36 cellular contexts compared by ENCODE assay signal in the genomic region with DNA sequence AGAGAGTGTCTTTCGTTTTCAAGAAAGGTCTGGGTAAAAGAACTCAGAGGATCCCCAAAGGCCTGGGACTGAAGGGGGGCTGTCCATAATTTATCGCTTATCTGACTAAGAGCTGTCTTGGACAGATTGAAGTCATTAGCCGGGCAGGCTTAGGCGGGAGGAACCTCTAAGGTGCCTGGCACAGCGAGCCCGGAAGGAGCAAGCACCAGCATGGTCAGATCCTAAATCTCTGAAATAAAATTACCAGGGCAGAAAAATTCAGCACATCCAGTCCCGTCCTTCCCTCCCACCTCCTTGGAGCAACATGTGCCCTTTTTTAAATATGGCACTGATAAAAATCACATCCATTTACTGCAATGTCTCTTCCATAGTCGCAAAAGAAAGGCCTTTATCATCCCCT.
"Had no signal": no experiment of that assay in that cellular context is flagged by ENCODE, and none has a peak within 500 bp of the region (broad histone marks: within the 10 kb centered on the region; RNA-seq: fewer than 3 reads in every experiment).

No MANE protein-coding gene starts in this region.

- H3K27me3 ChIP-seq: ascending aorta had no signal

- H3K4me1 ChIP-seq: ascending aorta had no signal

- H3K36me3 Mint-ChIP-seq: activated CD4-positive, alpha-beta memory T cell treated with anti-CD3 and anti-CD28 coated beads for 36 hours; activated naive CD4-positive, alpha-beta T cell treated with anti-CD3 and anti-CD28 coated beads, Interleukin-2, amount 50 U/mL, for 24 hours; activated naive CD8-positive, alpha-beta T cell; activated naive CD8-positive, alpha-beta T cell treated with anti-CD3 and anti-CD28 coated beads, Interleukin-2, amount 10 ng/mL, durations not matched to agents 7 days and 5 days; brain; WTC11 had no signal

- ATAC-seq: activated CD8-positive, alpha-beta T cell treated with anti-CD3 and anti-CD28 coated beads for 36 hours; activated naive CD8-positive, alpha-beta T cell treated with anti-CD3 and anti-CD28 coated beads, Interleukin-2, amount 50 U/mL, for 24 hours; activated T-cell treated with anti-CD3 and anti-CD28 coated beads, Interleukin-2, amount 50 U/mL, for 4 hours; activated T-cell treated with anti-CD3 and anti-CD28 coated beads, Interleukin-2, amount 50 U/mL, for 72 hours; activated T-helper 17 cell treated with anti-CD3 and anti-CD28 coated beads, Interleukin-2, amount 50 U/mL, for 72 hours; WTC11 had no signal

- H3K9me3 ChIP-seq: ascending aorta had no signal

- H3K27ac Mint-ChIP-seq: activated CD4-positive, alpha-beta memory T cell treated with anti-CD3 and anti-CD28 coated beads for 36 hours; activated CD4-positive, alpha-beta T cell treated with anti-CD3 and anti-CD28 coated beads, Interleukin-2, amount 10 ng/mL, durations not matched to agents 24 days and 14 days; activated CD8-positive, alpha-beta T cell treated with anti-CD3 and anti-CD28 coated beads for 36 hours; activated naive CD4-positive, alpha-beta T cell treated with anti-CD3 and anti-CD28 coated beads for 36 hours; activated naive CD4-positive, alpha-beta T cell treated with anti-CD3 and anti-CD28 coated beads, Interleukin-2, amount 50 U/mL, for 24 hours; activated naive CD8-positive, alpha-beta T cell; activated naive CD8-positive, alpha-beta T cell treated with anti-CD3 and anti-CD28 coated beads, Interleukin-2, amount 10 ng/mL, durations not matched to agents 7 days and 5 days; activated naive CD8-positive, alpha-beta T cell treated with anti-CD3 and anti-CD28 coated beads, Interleukin-2, amount 50 U/mL, for 24 hours; activated T-cell treated with anti-CD3 and anti-CD28 coated beads, Interleukin-2, amount 50 U/mL, for 72 hours; activated T-helper 1 cell treated with anti-CD3 and anti-CD28 coated beads, Interleukin-12 subunit alpha, Interleukin-12 subunit beta, Interleukin-2, Interleukin-4 antibody, amounts not matched to agents 30 ng/mL and 10 ng/mL and 1 ng/mL, durations not matched to agents 14 hours and 24 hours and 36 hours; activated T-helper 17 cell treated with anti-CD3 and anti-CD28 coated beads, Interleukin-2, amount 50 U/mL, for 72 hours; T-helper 1 cell treated with Interleukin-12 subunit alpha and Interleukin-12 subunit beta and Interleukin-4 antibody, amounts not matched to agents 30 μg/mL and 1 μg/mL, for 36 hours; T-helper 2 cell treated with Interferon-gamma antibody and Interleukin-4, amounts not matched to agents 5 μg/mL and 100 μg/mL, for 36 hours; WTC11 had no signal

- H3K36me3 ChIP-seq: ascending aorta, cardiac muscle cell had no signal

- H3K4me3 ChIP-seq: ascending aorta, cardiac muscle cell had no signal

- H3K9me3 Mint-ChIP-seq: activated CD4-positive, alpha-beta memory T cell treated with anti-CD3 and anti-CD28 coated beads for 36 hours; activated CD4-positive, alpha-beta T cell treated with anti-CD3 and anti-CD28 coated beads, Interleukin-2, amount 10 ng/mL, durations not matched to agents 24 days and 14 days; activated CD8-positive, alpha-beta T cell treated with anti-CD3 and anti-CD28 coated beads for 36 hours; activated naive CD4-positive, alpha-beta T cell treated with anti-CD3 and anti-CD28 coated beads for 36 hours; activated naive CD4-positive, alpha-beta T cell treated with anti-CD3 and anti-CD28 coated beads, Interleukin-2, amount 50 U/mL, for 24 hours; activated naive CD8-positive, alpha-beta T cell treated with anti-CD3 and anti-CD28 coated beads, Interleukin-2, amount 10 ng/mL, durations not matched to agents 7 days and 5 days; activated naive CD8-positive, alpha-beta T cell treated with anti-CD3 and anti-CD28 coated beads, Interleukin-2, amount 50 U/mL, for 24 hours; activated T-cell treated with anti-CD3 and anti-CD28 coated beads, Interleukin-2, amount 50 U/mL, for 4 hours; activated T-cell treated with anti-CD3 and anti-CD28 coated beads, Interleukin-2, amount 50 U/mL, for 72 hours; activated T-helper 1 cell treated with anti-CD3 and anti-CD28 coated beads, Interleukin-12 subunit alpha, Interleukin-12 subunit beta, Interleukin-2, Interleukin-4 antibody, amounts not matched to agents 30 ng/mL and 10 ng/mL and 1 ng/mL, durations not matched to agents 14 hours and 24 hours and 36 hours; activated T-helper 17 cell treated with anti-CD3 and anti-CD28 coated beads, Interleukin-2, amount 50 U/mL, for 72 hours; brain; central memory CD8-positive, alpha-beta T cell; T-helper 1 cell treated with Interleukin-12 subunit alpha and Interleukin-12 subunit beta and Interleukin-4 antibody, amounts not matched to agents 30 μg/mL and 1 μg/mL, for 36 hours; T-helper 2 cell treated with Interferon-gamma antibody and Interleukin-4, amounts not matched to agents 5 μg/mL and 100 μg/mL, for 36 hours; WTC11 had no signal

- H3K4me3 Mint-ChIP-seq: activated CD4-positive, alpha-beta memory T cell treated with anti-CD3 and anti-CD28 coated beads for 36 hours; activated CD4-positive, alpha-beta T cell treated with anti-CD3 and anti-CD28 coated beads, Interleukin-2, amount 10 ng/mL, durations not matched to agents 24 days and 14 days; activated CD8-positive, alpha-beta T cell treated with anti-CD3 and anti-CD28 coated beads for 36 hours; activated naive CD4-positive, alpha-beta T cell treated with anti-CD3 and anti-CD28 coated beads for 36 hours; activated naive CD4-positive, alpha-beta T cell treated with anti-CD3 and anti-CD28 coated beads, Interleukin-2, amount 50 U/mL, for 24 hours; activated naive CD8-positive, alpha-beta T cell; activated naive CD8-positive, alpha-beta T cell treated with anti-CD3 and anti-CD28 coated beads, Interleukin-2, amount 10 ng/mL, durations not matched to agents 7 days and 5 days; activated naive CD8-positive, alpha-beta T cell treated with anti-CD3 and anti-CD28 coated beads, Interleukin-2, amount 50 U/mL, for 24 hours; activated T-cell treated with anti-CD3 and anti-CD28 coated beads, Interleukin-2, amount 50 U/mL, for 4 hours; activated T-cell treated with anti-CD3 and anti-CD28 coated beads, Interleukin-2, amount 50 U/mL, for 72 hours; activated T-helper 1 cell treated with anti-CD3 and anti-CD28 coated beads, Interleukin-12 subunit alpha, Interleukin-12 subunit beta, Interleukin-2, Interleukin-4 antibody, amounts not matched to agents 30 ng/mL and 10 ng/mL and 1 ng/mL, durations not matched to agents 14 hours and 24 hours and 36 hours; activated T-helper 17 cell treated with anti-CD3 and anti-CD28 coated beads, Interleukin-2, amount 50 U/mL, for 72 hours; brain; central memory CD8-positive, alpha-beta T cell; T-helper 1 cell treated with Interleukin-12 subunit alpha and Interleukin-12 subunit beta and Interleukin-4 antibody, amounts not matched to agents 30 μg/mL and 1 μg/mL, for 36 hours; T-helper 2 cell treated with Interferon-gamma antibody and Interleukin-4, amounts not matched to agents 5 μg/mL and 100 μg/mL, for 36 hours; WTC11 had no signal

- H3K4me1 Mint-ChIP-seq: activated CD4-positive, alpha-beta T cell treated with anti-CD3 and anti-CD28 coated beads, Interleukin-2, amount 10 ng/mL, durations not matched to agents 24 days and 14 days; activated naive CD4-positive, alpha-beta T cell treated with anti-CD3 and anti-CD28 coated beads, Interleukin-2, amount 50 U/mL, for 24 hours; activated naive CD8-positive, alpha-beta T cell treated with anti-CD3 and anti-CD28 coated beads, Interleukin-2, amount 10 ng/mL, durations not matched to agents 7 days and 5 days; activated naive CD8-positive, alpha-beta T cell treated with anti-CD3 and anti-CD28 coated beads, Interleukin-2, amount 50 U/mL, for 24 hours; activated T-helper 17 cell treated with anti-CD3 and anti-CD28 coated beads, Interleukin-2, amount 50 U/mL, for 72 hours; central memory CD8-positive, alpha-beta T cell had no signal

- DNase-seq: activated CD4-positive, alpha-beta memory T cell treated with anti-CD3 and anti-CD28 coated beads for 36 hours; activated CD4-positive, alpha-beta T cell treated with anti-CD3 and anti-CD28 coated beads for 4 hours; activated CD4-positive, alpha-beta T cell treated with anti-CD3 and anti-CD28 coated beads, Interleukin-2, amount 10 ng/mL, durations not matched to agents 24 days and 14 days; activated CD4-positive, alpha-beta T cell treated with anti-CD3 and anti-CD28 coated beads, Interleukin-2, amount 50 U/mL, for 1 hour; activated CD4-positive, alpha-beta T cell treated with anti-CD3 and anti-CD28 coated beads, Interleukin-2, amount 50 U/mL, for 4 hours; activated CD4-positive, CD25-positive, alpha-beta regulatory T cell treated with anti-CD3 and anti-CD28 coated beads, Interleukin-2, amount 50 U/mL, for 72 hours; activated CD8-positive, alpha-beta memory T cell treated with anti-CD3 and anti-CD28 coated beads, Interleukin-2, amount 50 U/mL, for 4 hours; activated CD8-positive, alpha-beta T cell treated with anti-CD3 and anti-CD28 coated beads for 36 hours; activated effector memory CD4-positive, alpha-beta T cell treated with anti-CD3 and anti-CD28 coated beads, Interleukin-2, amount 50 U/mL, for 16 hours; activated gamma-delta T cell treated with Interleukin-2 at 50 U/mL for 16 hours; activated naive CD4-positive, alpha-beta T cell; activated naive CD4-positive, alpha-beta T cell treated with anti-CD3 and anti-CD28 coated beads for 36 hours; activated naive CD8-positive, alpha-beta T cell treated with anti-CD3 and anti-CD28 coated beads, Interleukin-2, amount 10 ng/mL, durations not matched to agents 7 days and 5 days; activated naive CD8-positive, alpha-beta T cell treated with anti-CD3 and anti-CD28 coated beads, Interleukin-2, amount 50 U/mL, for 24 hours; activated T-cell treated with anti-CD3 and anti-CD28 coated beads for 4 hours; activated T-cell treated with anti-CD3 and anti-CD28 coated beads, Interleukin-2, amount 50 U/mL, for 1 hour; activated T-cell treated with anti-CD3 and anti-CD28 coated beads, Interleukin-2, amount 50 U/mL, for 4 hours; activated T-cell treated with anti-CD3 and anti-CD28 coated beads, Interleukin-2, amount 50 U/mL, for 72 hours; amygdala; anterior cingulate cortex; caudate nucleus; cerebellar nuclear complex; T-helper 1 cell; T-helper 2 cell; T-helper 9 cell had no signal

- H3K27ac ChIP-seq: ascending aorta, cardiac muscle cell had no signal
